11 cellular contexts compared by ENCODE assay signal in genomic region chr19:43186311-43186935, GRCh38. TPM values are rescaled to one million over a fixed set of nuclear protein-coding genes. Genes with fewer than 3 reads are reported as not detected.
"Had no signal": no experiment of that assay in that cellular context is flagged by ENCODE, and none has a peak within 500 bp of the region (broad histone marks: within the 10 kb centered on the region; RNA-seq: fewer than 3 reads in every experiment).

TSS of gene PSG5 (minus strand) at chr19:43186536. CDS start at chr19:43186405, 131 bp downstream.

RNA-seq across cellular contexts. Expression of gene PSG5, which starts in this region (rescaled TPM):
- total RNA-seq: activated CD4-positive, alpha-beta T cell treated with anti-CD3 and anti-CD28 coated beads for 36 hours; activated CD8-positive, alpha-beta T cell treated with anti-CD3 and anti-CD28 coated beads for 36 hours; activated naive CD8-positive, alpha-beta T cell treated with anti-CD3 and anti-CD28 coated beads for 36 hours; activated T-cell treated with anti-CD3 and anti-CD28 coated beads, Interleukin-2, amount 50 U/mL, for 72 hours; activated T-helper 2 cell treated with anti-CD3 and anti-CD28 coated beads, Interferon-gamma antibody, Interleukin-2, Interleukin-4, amounts not matched to agents 10 μg/mL and 5 μg/mL and 100 μg/mL, durations not matched to agents 14 hours and 24 hours and 36 hours; bronchial epithelial cell; chondrocyte; NCI-H460; Right ventricle myocardium inferior; T-helper 2 cell treated with Interferon-gamma antibody and Interleukin-4, amounts not matched to agents 100 ng/mL and 5 ng/mL, for 36 hours had no signal
- polyA plus RNA-seq: adipose tissue had no signal
